8 cellular contexts compared by ENCODE assay signal in genomic region chr19:5987077-5987818, GRCh38.
DNase-seq lines count a peak whose midpoint lies in the region; ATAC-seq and TF ChIP-seq lines count a peak whose summit lies in the region.

No MANE protein-coding gene starts in this region.

- H3K9me3 ChIP-seq in RWPE2 (ENCODE audit: severe bottlenecking) (no peaks in the 10 kb centered on the region), stomach smooth muscle (ENCODE audit: control insufficient read depth in 2 of 2, low read length in 2 of 2) (no peaks in the 10 kb centered on the region)

- no peaks in the 10 kb centered on the region for H3K27me3 ChIP-seq in RWPE2 (ENCODE audit: insufficient read depth, poor library complexity, severe bottlenecking)
- H3K27me3 ChIP-seq in stomach smooth muscle (ENCODE audit: control insufficient read depth in 1 of 2, insufficient read depth in 2 of 2, low read length in 2 of 2) = no peaks in the 10 kb centered on the region

- H3K4me1 ChIP-seq in RWPE2 (ENCODE audit: insufficient read depth, poor library complexity, severe bottlenecking) (peaks cover 2% of the 10 kb centered on the region), stomach smooth muscle (ENCODE audit: control insufficient read depth, insufficient read depth, low read length) (peaks cover 6% of the 10 kb centered on the region)

- H3K36me3 ChIP-seq in RWPE2 (ENCODE audit: low read depth) = no peaks in the 10 kb centered on the region
- H3K36me3 ChIP-seq in stomach smooth muscle (ENCODE audit: control insufficient read depth in 2 of 2, insufficient read depth in 2 of 2, low read length in 2 of 2) = peaks cover 2 to 3% of the 10 kb centered on the region in 2 donors

- no peak overlapping the region for H3K4me3 ChIP-seq in RWPE2 (ENCODE audit: severe bottlenecking)
- H3K4me3 ChIP-seq in foreskin fibroblast (ENCODE audit: low read depth in 1 of 2, low read length in 2 of 2) = peak overlapping the region; percentile 25 to 55
- H3K4me3 ChIP-seq in stomach smooth muscle (ENCODE audit: low read length in 2 of 2) = peak overlapping the region; percentile 71 to 75

- TF ChIP-seq CTCF in RWPE2 (IDR thresholded peaks at IDR 0.05; ENCODE audit: poor library complexity, severe bottlenecking) (peak; percentile 91), foreskin fibroblast (IDR thresholded peaks at IDR 0.05; ENCODE audit: low read depth, low read length) (peak; percentile 94)

- DNase-seq in DMS114 treated with DMSO at 0.1 percent for 48 hours (lab: John Stamatoyannopoulos, UW; ENCODE audit: unreplicated experiment) = peak; percentile 53
- DNase-seq in LoVo (ENCODE audit: low spot score) = peak; percentile 80
- DNase-seq in RWPE2 (ENCODE audit: low spot score) = no peak
- DNase-seq in activated T-helper 9 cell treated with anti-CD3 and anti-CD28 coated beads, Interleukin-2, amount 50 U/mL, for 16 hours (ENCODE audit: low read depth) = peak; percentile 60
- DNase-seq in foreskin fibroblast = peak; percentile 48 to 85
- DNase-seq in non-pigmented ciliary epithelial cell (ENCODE audit: low read depth) = peak; percentile 38

- H3K27ac ChIP-seq in RWPE2 (ENCODE audit: poor library complexity, severe bottlenecking) = no peak overlapping the region
- H3K27ac ChIP-seq in stomach smooth muscle (ENCODE audit: low read length) = no peak overlapping the region

- ATAC-seq in RWPE2 (ENCODE audit: low read depth) = no peak
- no peak for ATAC-seq in HG02840 (IDR thresholded peaks at IDR 0.05; ENCODE audit: low FRiP score, unreplicated experiment)

- peak overlapping the region in 1 of 2 donors; percentile 64 for H3K9ac ChIP-seq in stomach smooth muscle (ENCODE audit: low read length in 2 of 2)
